9 cellular contexts compared by ENCODE assay signal in genomic region chr14:91323031-91323430, GRCh38.
DNase-seq lines count a peak whose midpoint lies in the region; ATAC-seq and TF ChIP-seq lines count a peak whose summit lies in the region.
"Had no signal": no experiment of that assay in that cellular context is flagged by ENCODE, and none has a peak within 500 bp of the region (broad histone marks: within the 10 kb centered on the region; RNA-seq: fewer than 3 reads in every experiment).

No MANE protein-coding gene starts in this region.

- intact Hi-C loops in left cardiac atrium (cut with DNase I): loop anchor here (1.0 to 5.0 kb wide), 2 partner anchors 94 to 95 kb away; partner anchors contain the start of gene CCDC88C (in 1 of the 2)

- H3K27ac ChIP-seq in right atrium auricular region: peak overlapping the region; percentile 57 to 77
- peak overlapping the region; percentile 74 to 88 (median 81) for H3K27ac ChIP-seq in upper lobe of left lung

- WGBS in upper lobe of left lung, 2 donors: 93 to 100% methylated on average over 6 of the region's 6 CpGs

- peak overlapping the region; percentile 73 for H3K4me3 Mint-ChIP-seq in activated CD8-positive, alpha-beta T cell treated with anti-CD3 and anti-CD28 coated beads, Interleukin-2, amount 10 ng/mL, durations not matched to agents 7 days and 5 days
- peak overlapping the region; percentile 87 for H3K4me3 Mint-ChIP-seq in memory B cell

- no peak for DNase-seq in right atrium auricular region (ENCODE audit: low spot score)
- DNase-seq in left cardiac atrium: no peak
- no peak for DNase-seq in activated CD8-positive, alpha-beta T cell treated with anti-CD3 and anti-CD28 coated beads, Interleukin-2, amount 10 ng/mL, durations not matched to agents 7 days and 5 days
- DNase-seq in memory B cell (ENCODE audit: low spot score in 2 of 2): no peak
- no peak for DNase-seq in upper lobe of left lung
- no peak for DNase-seq in NCI-H69 (lab: John Stamatoyannopoulos, UW)
- DNase-seq in CD1c-positive myeloid dendritic cell (ENCODE audit: extremely low spot score): no peak
- DNase-seq: NCI-H1048 had no signal

- no peaks in the 10 kb centered on the region for H3K27me3 ChIP-seq in right atrium auricular region
- H3K27me3 ChIP-seq in upper lobe of left lung: no peaks in the 10 kb centered on the region

- TF ChIP-seq CTCF in right atrium auricular region (IDR thresholded peaks at IDR 0.05): no peak
- no peak for TF ChIP-seq CTCF in upper lobe of left lung (IDR thresholded peaks at IDR 0.05)

- no peaks in the 10 kb centered on the region for H3K27me3 Mint-ChIP-seq in activated CD8-positive, alpha-beta T cell treated with anti-CD3 and anti-CD28 coated beads, Interleukin-2, amount 10 ng/mL, durations not matched to agents 7 days and 5 days (ENCODE audit: low read depth)
- no peaks in the 10 kb centered on the region for H3K27me3 Mint-ChIP-seq in memory B cell

- H3K4me1 Mint-ChIP-seq in activated CD8-positive, alpha-beta T cell treated with anti-CD3 and anti-CD28 coated beads, Interleukin-2, amount 10 ng/mL, durations not matched to agents 7 days and 5 days (ENCODE audit: low read depth): peaks cover 78% of the 10 kb centered on the region
- peaks cover 38% of the 10 kb centered on the region for H3K4me1 Mint-ChIP-seq in memory B cell

- H3K9me3 ChIP-seq in right atrium auricular region: no peaks in the 10 kb centered on the region
- no peaks in the 10 kb centered on the region for H3K9me3 ChIP-seq in upper lobe of left lung

- H3K9me3 Mint-ChIP-seq in activated CD8-positive, alpha-beta T cell treated with anti-CD3 and anti-CD28 coated beads, Interleukin-2, amount 10 ng/mL, durations not matched to agents 7 days and 5 days (ENCODE audit: insufficient read depth): no peaks in the 10 kb centered on the region
- no peaks in the 10 kb centered on the region for H3K9me3 Mint-ChIP-seq in memory B cell

- H3K27ac Mint-ChIP-seq in activated CD8-positive, alpha-beta T cell treated with anti-CD3 and anti-CD28 coated beads, Interleukin-2, amount 10 ng/mL, durations not matched to agents 7 days and 5 days: peak overlapping the region; percentile 97
- peak overlapping the region; percentile 100 for H3K27ac Mint-ChIP-seq in memory B cell

- H3K36me3 Mint-ChIP-seq in activated CD8-positive, alpha-beta T cell treated with anti-CD3 and anti-CD28 coated beads, Interleukin-2, amount 10 ng/mL, durations not matched to agents 7 days and 5 days (ENCODE audit: low read depth): peaks cover 80% of the 10 kb centered on the region
- H3K36me3 Mint-ChIP-seq in memory B cell: peaks cover 24% of the 10 kb centered on the region

- H3K4me1 ChIP-seq in right atrium auricular region (peaks cover 0 to 33% of the 10 kb centered on the region in 2 donors), upper lobe of left lung (peaks cover 40 to 61% (median 53%) of the 10 kb centered on the region in 4 donors)

- TF ChIP-seq EP300 in upper lobe of left lung (IDR thresholded peaks at IDR 0.05): no peak

- ATAC-seq in left cardiac atrium (no peak), memory B cell (ENCODE audit: low read depth) (no peak), upper lobe of left lung (ENCODE audit: low FRiP score in 2 of 2) (no peak), HG03039 (IDR thresholded peaks at IDR 0.05; ENCODE audit: unreplicated experiment) (no peak)
- no peak for ATAC-seq in activated CD8-positive, alpha-beta T cell treated with anti-CD3 and anti-CD28 coated beads, Interleukin-2, amount 10 ng/mL, durations not matched to agents 7 days and 5 days

- CTCF ChIA-PET in activated CD8-positive, alpha-beta T cell treated with anti-CD3 and anti-CD28 coated beads, Interleukin-2, amount 10 ng/mL, durations not matched to agents 7 days and 5 days (lab: Charles Lee): interaction anchor here (0.6 to 17.2 kb wide), 32 partner anchors 12 to 184 kb away, joined by 3 to 233 read pairs (median 5); partner anchors contain the start of gene CCDC88C

- H3K36me3 ChIP-seq in right atrium auricular region (no peaks in the 10 kb centered on the region), upper lobe of left lung (peaks cover 0 to 26% (median 14%) of the 10 kb centered on the region in 4 donors)

- H3K4me3 ChIP-seq in right atrium auricular region: no peak overlapping the region
- H3K4me3 ChIP-seq in upper lobe of left lung: no peak overlapping the region

- POLR2A ChIA-PET in activated CD8-positive, alpha-beta T cell treated with anti-CD3 and anti-CD28 coated beads, Interleukin-2, amount 10 ng/mL, durations not matched to agents 7 days and 5 days (lab: Charles Lee): interaction anchor here (0.7 to 4.1 kb wide), 5 partner anchors 10 to 588 kb away, joined by 3 to 61 read pairs (median 3); partner anchors contain the start of gene CCDC88C

- TF ChIP-seq POLR2A in upper lobe of left lung (IDR thresholded peaks at IDR 0.05): no peak
